1 cellular context compared by ENCODE assay signal in the genomic region with DNA sequence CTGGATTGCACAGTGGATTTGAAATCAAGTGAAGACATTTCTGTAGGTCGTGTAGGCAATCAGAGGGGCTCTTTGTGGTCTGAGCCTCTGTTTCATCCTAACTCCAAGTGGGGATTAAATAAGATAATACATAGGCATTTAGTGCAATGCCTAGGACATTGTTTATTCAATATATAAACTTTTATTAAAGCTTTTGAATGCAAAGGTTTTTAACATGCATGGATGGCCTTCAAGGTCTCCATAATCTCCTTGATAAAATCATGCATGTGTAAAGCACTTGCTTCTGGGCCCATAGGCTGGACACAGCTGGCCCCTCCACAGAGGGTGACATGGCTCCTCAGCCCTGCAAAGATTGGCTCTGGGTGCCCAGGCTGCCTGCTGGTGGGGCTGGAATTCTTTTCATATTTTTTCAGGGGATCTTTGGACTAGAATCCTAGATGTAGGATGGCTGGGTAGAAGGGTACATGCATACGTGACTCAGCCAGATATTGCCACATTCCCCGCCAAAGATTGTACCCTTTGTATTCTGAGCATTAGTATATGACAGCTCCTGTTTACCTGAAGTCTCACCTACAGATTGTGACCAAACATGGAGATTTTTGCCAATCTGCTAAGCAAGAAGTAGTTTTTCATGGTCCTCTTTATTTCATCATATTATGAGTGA.
TF ChIP-seq lines count a peak whose summit lies in the region.

No MANE protein-coding gene starts in this region.

TF ChIP-seq in HepG2, 621 proteins besides CTCF, POLR2A, EP300 and RAD21 (continues in another document):
- no peak; the same call in 1 of the 2 replicates for TF ChIP-seq MEF2D (CRISPR knock-in tag; IDR thresholded peaks at IDR 0.05)
- TF ChIP-seq CBX5 (CRISPR knock-in tag; IDR thresholded peaks at IDR 0.05; ENCODE audit: borderline replicate concordance): peak; percentile 48; the same call in 1 of the 2 replicates
- TF ChIP-seq, protein P1, sequence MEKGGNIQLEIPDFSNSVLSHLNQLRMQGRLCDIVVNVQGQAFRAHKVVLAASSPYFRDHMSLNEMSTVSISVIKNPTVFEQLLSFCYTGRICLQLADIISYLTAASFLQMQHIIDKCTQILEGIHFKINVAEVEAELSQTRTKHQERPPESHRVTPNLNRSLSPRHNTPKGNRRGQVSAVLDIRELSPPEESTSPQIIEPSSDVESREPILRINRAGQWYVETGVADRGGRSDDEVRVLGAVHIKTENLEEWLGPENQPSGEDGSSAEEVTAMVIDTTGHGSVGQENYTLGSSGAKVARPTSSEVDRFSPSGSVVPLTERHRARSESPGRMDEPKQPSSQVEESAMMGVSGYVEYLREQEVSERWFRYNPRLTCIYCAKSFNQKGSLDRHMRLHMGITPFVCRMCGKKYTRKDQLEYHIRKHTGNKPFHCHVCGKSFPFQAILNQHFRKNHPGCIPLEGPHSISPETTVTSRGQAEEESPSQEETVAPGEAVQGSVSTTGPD (CRISPR knock-in tag; IDR thresholded peaks at IDR 0.05): peak; percentile 87
- TF ChIP-seq SMARCE1 (IDR thresholded peaks at IDR 0.05; ENCODE audit: borderline replicate concordance): peak; percentile 50; the same call in 1 of the 2 replicates
- TF ChIP-seq SMYD3 (CRISPR knock-in tag; IDR thresholded peaks at IDR 0.05): no peak
- TF ChIP-seq TAF15 (IDR thresholded peaks at IDR 0.05; ENCODE audit: low read depth, low read length, poor library complexity, severe bottlenecking): no peak
- TF ChIP-seq ZNF431 (CRISPR knock-in tag; IDR thresholded peaks at IDR 0.05; ENCODE audit: borderline replicate concordance, low read depth): peak; percentile 60; the same call in 1 of the 2 replicates
- peak; percentile 49 for TF ChIP-seq TCF7 (IDR thresholded peaks at IDR 0.05; ENCODE audit: low read depth)
- TF ChIP-seq JARID2 (CRISPR knock-in tag; IDR thresholded peaks at IDR 0.05; ENCODE audit: insufficient replicate concordance): peak; percentile 78
- no peak for TF ChIP-seq HMGA1 (CRISPR knock-in tag; conservative IDR thresholded peaks at IDR 0.05)
- peak; percentile 89 for TF ChIP-seq PPARG (CRISPR knock-in tag; conservative IDR thresholded peaks at IDR 0.05)
- TF ChIP-seq HNRNPL (IDR thresholded peaks at IDR 0.05; ENCODE audit: low read depth, low read length): 0 out of 2 replicates have a peak, but pooled peaks have one; percentile 67
- TF ChIP-seq ZKSCAN1 (IDR thresholded peaks at IDR 0.05; ENCODE audit: low read length): no peak
- TF ChIP-seq SIN3A (IDR thresholded peaks at IDR 0.05; ENCODE audit: borderline replicate concordance, low read depth, low read length): no peak
- TF ChIP-seq, protein P2, sequence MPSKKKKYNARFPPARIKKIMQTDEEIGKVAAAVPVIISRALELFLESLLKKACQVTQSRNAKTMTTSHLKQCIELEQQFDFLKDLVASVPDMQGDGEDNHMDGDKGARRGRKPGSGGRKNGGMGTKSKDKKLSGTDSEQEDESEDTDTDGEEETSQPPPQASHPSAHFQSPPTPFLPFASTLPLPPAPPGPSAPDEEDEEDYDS (CRISPR knock-in tag; IDR thresholded peaks at IDR 0.05): peak; percentile 66
- TF ChIP-seq SOX5 (CRISPR knock-in tag; IDR thresholded peaks at IDR 0.05; ENCODE audit: borderline replicate concordance): peak; percentile 95
- TF ChIP-seq SMAD9 (CRISPR knock-in tag; IDR thresholded peaks at IDR 0.05): no peak
- TF ChIP-seq, protein P3, sequence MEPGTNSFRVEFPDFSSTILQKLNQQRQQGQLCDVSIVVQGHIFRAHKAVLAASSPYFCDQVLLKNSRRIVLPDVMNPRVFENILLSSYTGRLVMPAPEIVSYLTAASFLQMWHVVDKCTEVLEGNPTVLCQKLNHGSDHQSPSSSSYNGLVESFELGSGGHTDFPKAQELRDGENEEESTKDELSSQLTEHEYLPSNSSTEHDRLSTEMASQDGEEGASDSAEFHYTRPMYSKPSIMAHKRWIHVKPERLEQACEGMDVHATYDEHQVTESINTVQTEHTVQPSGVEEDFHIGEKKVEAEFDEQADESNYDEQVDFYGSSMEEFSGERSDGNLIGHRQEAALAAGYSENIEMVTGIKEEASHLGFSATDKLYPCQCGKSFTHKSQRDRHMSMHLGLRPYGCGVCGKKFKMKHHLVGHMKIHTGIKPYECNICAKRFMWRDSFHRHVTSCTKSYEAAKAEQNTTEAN (CRISPR knock-in tag; conservative IDR thresholded peaks at IDR 0.05): no peak
- peak; percentile 89 for TF ChIP-seq ESRRA (CRISPR knock-in tag; IDR thresholded peaks at IDR 0.05; ENCODE audit: low read depth)
- 0 out of 2 replicates have a peak, but pooled peaks have one; percentile 66 for TF ChIP-seq RERE (CRISPR knock-in tag; IDR thresholded peaks at IDR 0.05; ENCODE audit: low read depth)
- TF ChIP-seq, protein P4, sequence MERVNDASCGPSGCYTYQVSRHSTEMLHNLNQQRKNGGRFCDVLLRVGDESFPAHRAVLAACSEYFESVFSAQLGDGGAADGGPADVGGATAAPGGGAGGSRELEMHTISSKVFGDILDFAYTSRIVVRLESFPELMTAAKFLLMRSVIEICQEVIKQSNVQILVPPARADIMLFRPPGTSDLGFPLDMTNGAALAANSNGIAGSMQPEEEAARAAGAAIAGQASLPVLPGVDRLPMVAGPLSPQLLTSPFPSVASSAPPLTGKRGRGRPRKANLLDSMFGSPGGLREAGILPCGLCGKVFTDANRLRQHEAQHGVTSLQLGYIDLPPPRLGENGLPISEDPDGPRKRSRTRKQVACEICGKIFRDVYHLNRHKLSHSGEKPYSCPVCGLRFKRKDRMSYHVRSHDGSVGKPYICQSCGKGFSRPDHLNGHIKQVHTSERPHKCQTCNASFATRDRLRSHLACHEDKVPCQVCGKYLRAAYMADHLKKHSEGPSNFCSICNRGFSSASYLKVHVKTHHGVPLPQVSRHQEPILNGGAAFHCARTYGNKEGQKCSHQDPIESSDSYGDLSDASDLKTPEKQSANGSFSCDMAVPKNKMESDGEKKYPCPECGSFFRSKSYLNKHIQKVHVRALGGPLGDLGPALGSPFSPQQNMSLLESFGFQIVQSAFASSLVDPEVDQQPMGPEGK (CRISPR knock-in tag; IDR thresholded peaks at IDR 0.05): peak; percentile 78
- TF ChIP-seq ZNF343 (CRISPR knock-in tag; IDR thresholded peaks at IDR 0.05): peak; percentile 76; the same call in 1 of the 2 replicates
- TF ChIP-seq HNF4A (CRISPR knock-in tag; IDR thresholded peaks at IDR 0.05): peak; percentile 96
- 0 out of 2 replicates have a peak, but pooled peaks have one; percentile 50 for TF ChIP-seq ZSCAN20 (CRISPR knock-in tag; IDR thresholded peaks at IDR 0.05; ENCODE audit: borderline replicate concordance)
- TF ChIP-seq, protein P5, sequence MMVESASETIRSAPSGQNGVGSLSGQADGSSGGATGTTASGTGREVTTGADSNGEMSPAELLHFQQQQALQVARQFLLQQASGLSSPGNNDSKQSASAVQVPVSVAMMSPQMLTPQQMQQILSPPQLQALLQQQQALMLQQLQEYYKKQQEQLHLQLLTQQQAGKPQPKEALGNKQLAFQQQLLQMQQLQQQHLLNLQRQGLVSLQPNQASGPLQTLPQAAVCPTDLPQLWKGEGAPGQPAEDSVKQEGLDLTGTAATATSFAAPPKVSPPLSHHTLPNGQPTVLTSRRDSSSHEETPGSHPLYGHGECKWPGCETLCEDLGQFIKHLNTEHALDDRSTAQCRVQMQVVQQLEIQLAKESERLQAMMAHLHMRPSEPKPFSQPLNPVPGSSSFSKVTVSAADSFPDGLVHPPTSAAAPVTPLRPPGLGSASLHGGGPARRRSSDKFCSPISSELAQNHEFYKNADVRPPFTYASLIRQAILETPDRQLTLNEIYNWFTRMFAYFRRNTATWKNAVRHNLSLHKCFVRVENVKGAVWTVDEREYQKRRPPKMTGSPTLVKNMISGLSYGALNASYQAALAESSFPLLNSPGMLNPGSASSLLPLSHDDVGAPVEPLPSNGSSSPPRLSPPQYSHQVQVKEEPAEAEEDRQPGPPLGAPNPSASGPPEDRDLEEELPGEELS (CRISPR knock-in tag; IDR thresholded peaks at IDR 0.05): peak; percentile 98
- peak; percentile 79 for TF ChIP-seq NCOA2 (CRISPR knock-in tag; IDR thresholded peaks at IDR 0.05)
- TF ChIP-seq ETV6 (CRISPR knock-in tag; conservative IDR thresholded peaks at IDR 0.05): no peak
- peak; percentile 76; the same call in 1 of the 2 replicates for TF ChIP-seq ZBTB20 (CRISPR knock-in tag; IDR thresholded peaks at IDR 0.05; ENCODE audit: borderline replicate concordance, low read depth)
- TF ChIP-seq PTBP1 (IDR thresholded peaks at IDR 0.05; ENCODE audit: low read depth, low read length, poor library complexity, severe bottlenecking): no peak
- TF ChIP-seq NFKBIZ (CRISPR knock-in tag; IDR thresholded peaks at IDR 0.05): peak; percentile 75
- TF ChIP-seq, protein P6, sequence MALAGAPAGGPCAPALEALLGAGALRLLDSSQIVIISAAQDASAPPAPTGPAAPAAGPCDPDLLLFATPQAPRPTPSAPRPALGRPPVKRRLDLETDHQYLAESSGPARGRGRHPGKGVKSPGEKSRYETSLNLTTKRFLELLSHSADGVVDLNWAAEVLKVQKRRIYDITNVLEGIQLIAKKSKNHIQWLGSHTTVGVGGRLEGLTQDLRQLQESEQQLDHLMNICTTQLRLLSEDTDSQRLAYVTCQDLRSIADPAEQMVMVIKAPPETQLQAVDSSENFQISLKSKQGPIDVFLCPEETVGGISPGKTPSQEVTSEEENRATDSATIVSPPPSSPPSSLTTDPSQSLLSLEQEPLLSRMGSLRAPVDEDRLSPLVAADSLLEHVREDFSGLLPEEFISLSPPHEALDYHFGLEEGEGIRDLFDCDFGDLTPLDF (CRISPR knock-in tag; IDR thresholded peaks at IDR 0.05): peak; percentile 67; the same call in 1 of the 2 replicates
- TF ChIP-seq, protein P7, sequence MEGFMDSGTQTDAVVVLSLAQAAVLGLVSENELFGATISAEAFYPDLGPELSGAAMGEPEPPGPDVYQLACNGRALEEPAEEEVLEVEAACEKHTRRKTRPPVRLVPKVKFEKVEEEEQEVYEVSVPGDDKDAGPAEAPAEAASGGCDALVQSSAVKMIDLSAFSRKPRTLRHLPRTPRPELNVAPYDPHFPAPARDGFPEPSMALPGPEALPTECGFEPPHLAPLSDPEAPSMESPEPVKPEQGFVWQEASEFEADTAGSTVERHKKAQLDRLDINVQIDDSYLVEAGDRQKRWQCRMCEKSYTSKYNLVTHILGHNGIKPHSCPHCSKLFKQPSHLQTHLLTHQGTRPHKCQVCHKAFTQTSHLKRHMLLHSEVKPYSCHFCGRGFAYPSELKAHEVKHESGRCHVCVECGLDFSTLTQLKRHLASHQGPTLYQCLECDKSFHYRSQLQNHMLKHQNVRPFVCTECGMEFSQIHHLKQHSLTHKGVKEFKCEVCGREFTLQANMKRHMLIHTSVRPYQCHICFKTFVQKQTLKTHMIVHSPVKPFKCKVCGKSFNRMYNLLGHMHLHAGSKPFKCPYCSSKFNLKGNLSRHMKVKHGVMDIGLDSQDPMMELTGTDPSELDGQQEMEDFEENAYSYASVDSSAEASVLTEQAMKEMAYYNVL (CRISPR knock-in tag; IDR thresholded peaks at IDR 0.05; ENCODE audit: borderline replicate concordance): peak; percentile 86
- TF ChIP-seq, protein P8, sequence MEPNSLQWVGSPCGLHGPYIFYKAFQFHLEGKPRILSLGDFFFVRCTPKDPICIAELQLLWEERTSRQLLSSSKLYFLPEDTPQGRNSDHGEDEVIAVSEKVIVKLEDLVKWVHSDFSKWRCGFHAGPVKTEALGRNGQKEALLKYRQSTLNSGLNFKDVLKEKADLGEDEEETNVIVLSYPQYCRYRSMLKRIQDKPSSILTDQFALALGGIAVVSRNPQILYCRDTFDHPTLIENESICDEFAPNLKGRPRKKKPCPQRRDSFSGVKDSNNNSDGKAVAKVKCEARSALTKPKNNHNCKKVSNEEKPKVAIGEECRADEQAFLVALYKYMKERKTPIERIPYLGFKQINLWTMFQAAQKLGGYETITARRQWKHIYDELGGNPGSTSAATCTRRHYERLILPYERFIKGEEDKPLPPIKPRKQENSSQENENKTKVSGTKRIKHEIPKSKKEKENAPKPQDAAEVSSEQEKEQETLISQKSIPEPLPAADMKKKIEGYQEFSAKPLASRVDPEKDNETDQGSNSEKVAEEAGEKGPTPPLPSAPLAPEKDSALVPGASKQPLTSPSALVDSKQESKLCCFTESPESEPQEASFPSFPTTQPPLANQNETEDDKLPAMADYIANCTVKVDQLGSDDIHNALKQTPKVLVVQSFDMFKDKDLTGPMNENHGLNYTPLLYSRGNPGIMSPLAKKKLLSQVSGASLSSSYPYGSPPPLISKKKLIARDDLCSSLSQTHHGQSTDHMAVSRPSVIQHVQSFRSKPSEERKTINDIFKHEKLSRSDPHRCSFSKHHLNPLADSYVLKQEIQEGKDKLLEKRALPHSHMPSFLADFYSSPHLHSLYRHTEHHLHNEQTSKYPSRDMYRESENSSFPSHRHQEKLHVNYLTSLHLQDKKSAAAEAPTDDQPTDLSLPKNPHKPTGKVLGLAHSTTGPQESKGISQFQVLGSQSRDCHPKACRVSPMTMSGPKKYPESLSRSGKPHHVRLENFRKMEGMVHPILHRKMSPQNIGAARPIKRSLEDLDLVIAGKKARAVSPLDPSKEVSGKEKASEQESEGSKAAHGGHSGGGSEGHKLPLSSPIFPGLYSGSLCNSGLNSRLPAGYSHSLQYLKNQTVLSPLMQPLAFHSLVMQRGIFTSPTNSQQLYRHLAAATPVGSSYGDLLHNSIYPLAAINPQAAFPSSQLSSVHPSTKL (CRISPR knock-in tag; IDR thresholded peaks at IDR 0.05): peak; percentile 98
- peak; percentile 95 for TF ChIP-seq PHF21A (CRISPR knock-in tag; IDR thresholded peaks at IDR 0.05)
